In genomic region chr1:206004821-206005220, GRCh38 we compare ENCODE assay signal across 19 cellular contexts. TPM values are rescaled to one million over a fixed set of nuclear protein-coding genes. Genes with fewer than 3 reads are reported as not detected.
DNase-seq lines count a peak whose midpoint lies in the region; ATAC-seq, FAIRE-seq and TF ChIP-seq lines count a peak whose summit lies in the region.
"Had no signal": no experiment of that assay in that cellular context is flagged by ENCODE, and none has a peak within 500 bp of the region (broad histone marks: within the 10 kb centered on the region; RNA-seq: fewer than 3 reads in every experiment).

No MANE protein-coding gene starts in this region.

- intact Hi-C loops in lower leg skin (cut with DNase I; ENCODE audit: low total_unique reads), result no loop called here

- peaks cover 3% of the 10 kb centered on the region for H3K36me3 ChIP-seq in bronchial epithelial cell (ENCODE audit: control insufficient read depth, insufficient read depth, low read length)
- H3K36me3 ChIP-seq in effector memory CD4-positive, alpha-beta T cell (ENCODE audit: control insufficient read depth, insufficient read depth, low read length), result no peaks in the 10 kb centered on the region
- H3K36me3 ChIP-seq: thoracic aorta had no signal

- H3K9me3 ChIP-seq in effector memory CD4-positive, alpha-beta T cell (ENCODE audit: control insufficient read depth, low read length), result no peaks in the 10 kb centered on the region
- H3K9me3 ChIP-seq: BLaER1 treated with 17β-estradiol and CSF1 and Interleukin-3, amounts not matched to agents 10 nM and 100 nM; thoracic aorta had no signal

- WGBS in lower leg skin, 2 donors, result 48 to 54% methylated on average over 12 of the region's 12 CpGs

- H3K4me1 Mint-ChIP-seq in stimulated activated naive CD8-positive, alpha-beta T cell treated with anti-CD3 and anti-CD28 coated beads, Interleukin-15, Interleukin-2, amounts not matched to agents 100 ng/mL and 50 ng/mL, for 24 hours (ENCODE audit: low read depth), result peaks cover 42% of the 10 kb centered on the region
- peaks cover 27% of the 10 kb centered on the region for H3K4me1 Mint-ChIP-seq in stimulated activated naive CD8-positive, alpha-beta T cell treated with anti-CD3 and anti-CD28 coated beads, Interleukin-15, amount 100 ng/mL, for 72 hours
- no peaks in the 10 kb centered on the region for H3K4me1 Mint-ChIP-seq in activated CD8-positive, alpha-beta T cell treated with anti-CD3 and anti-CD28 coated beads, Interleukin-2, amount 10 ng/mL, durations not matched to agents 7 days and 5 days (ENCODE audit: low read depth)

- no peak overlapping the region for H3K4me3 Mint-ChIP-seq in stimulated activated naive CD8-positive, alpha-beta T cell treated with anti-CD3 and anti-CD28 coated beads, Interleukin-15, Interleukin-2, amounts not matched to agents 100 ng/mL and 50 ng/mL, for 24 hours
- H3K4me3 Mint-ChIP-seq in stimulated activated naive CD8-positive, alpha-beta T cell treated with anti-CD3 and anti-CD28 coated beads, Interleukin-15, amount 100 ng/mL, for 72 hours, result no peak overlapping the region
- no peak overlapping the region for H3K4me3 Mint-ChIP-seq in activated CD8-positive, alpha-beta T cell treated with anti-CD3 and anti-CD28 coated beads, Interleukin-2, amount 10 ng/mL, durations not matched to agents 7 days and 5 days
- H3K4me3 Mint-ChIP-seq: T-helper 2 cell treated with Interferon-gamma antibody and Interleukin-4, amounts not matched to agents 5 μg/mL and 100 μg/mL, for 36 hours had no signal

- no peak for ATAC-seq in stimulated activated naive CD8-positive, alpha-beta T cell treated with anti-CD3 and anti-CD28 coated beads, Interleukin-15, amount 100 ng/mL, for 72 hours
- ATAC-seq in activated CD8-positive, alpha-beta T cell treated with anti-CD3 and anti-CD28 coated beads, Interleukin-2, amount 10 ng/mL, durations not matched to agents 7 days and 5 days, result no peak

- no peak overlapping the region for H3K27ac ChIP-seq in effector memory CD4-positive, alpha-beta T cell (ENCODE audit: insufficient read depth, low read length, poor library complexity, severe bottlenecking)
- H3K27ac ChIP-seq: thoracic aorta had no signal

- H3K4me3 ChIP-seq in bronchial epithelial cell (ENCODE audit: low read depth, low read length), result no peak overlapping the region
- no peak overlapping the region for H3K4me3 ChIP-seq in lower leg skin (ENCODE audit: low read depth, poor library complexity, severe bottlenecking)
- H3K4me3 ChIP-seq in effector memory CD4-positive, alpha-beta T cell (ENCODE audit: insufficient read depth, low read depth, low read length, poor library complexity, severe bottlenecking), result no peak overlapping the region
- H3K4me3 ChIP-seq: BLaER1 treated with 17β-estradiol and CSF1 and Interleukin-3, amounts not matched to agents 10 nM and 100 nM; thoracic aorta had no signal

- no peak for TF ChIP-seq POLR2A in lower leg skin (IDR thresholded peaks at IDR 0.05)

- peaks cover 9% of the 10 kb centered on the region for H3K27me3 Mint-ChIP-seq in stimulated activated naive CD8-positive, alpha-beta T cell treated with anti-CD3 and anti-CD28 coated beads, Interleukin-15, Interleukin-2, amounts not matched to agents 100 ng/mL and 50 ng/mL, for 24 hours
- peaks cover 10% of the 10 kb centered on the region for H3K27me3 Mint-ChIP-seq in stimulated activated naive CD8-positive, alpha-beta T cell treated with anti-CD3 and anti-CD28 coated beads, Interleukin-15, amount 100 ng/mL, for 72 hours
- peaks cover 7% of the 10 kb centered on the region for H3K27me3 Mint-ChIP-seq in activated CD8-positive, alpha-beta T cell treated with anti-CD3 and anti-CD28 coated beads, Interleukin-2, amount 10 ng/mL, durations not matched to agents 7 days and 5 days (ENCODE audit: low read depth)

- H3K36me3 Mint-ChIP-seq in stimulated activated naive CD8-positive, alpha-beta T cell treated with anti-CD3 and anti-CD28 coated beads, Interleukin-15, Interleukin-2, amounts not matched to agents 100 ng/mL and 50 ng/mL, for 24 hours (ENCODE audit: low read depth), result no peaks in the 10 kb centered on the region
- H3K36me3 Mint-ChIP-seq in activated CD8-positive, alpha-beta T cell treated with anti-CD3 and anti-CD28 coated beads, Interleukin-2, amount 10 ng/mL, durations not matched to agents 7 days and 5 days (ENCODE audit: low read depth), result no peaks in the 10 kb centered on the region

- no peaks in the 10 kb centered on the region for H3K4me1 ChIP-seq in effector memory CD4-positive, alpha-beta T cell (ENCODE audit: control insufficient read depth, insufficient read depth, low read length, poor library complexity, severe bottlenecking)

- H3K9me3 Mint-ChIP-seq in stimulated activated naive CD8-positive, alpha-beta T cell treated with anti-CD3 and anti-CD28 coated beads, Interleukin-15, Interleukin-2, amounts not matched to agents 100 ng/mL and 50 ng/mL, for 24 hours, result no peaks in the 10 kb centered on the region
- H3K9me3 Mint-ChIP-seq in stimulated activated naive CD8-positive, alpha-beta T cell treated with anti-CD3 and anti-CD28 coated beads, Interleukin-15, amount 100 ng/mL, for 72 hours, result no peaks in the 10 kb centered on the region
- H3K9me3 Mint-ChIP-seq in activated CD8-positive, alpha-beta T cell treated with anti-CD3 and anti-CD28 coated beads, Interleukin-2, amount 10 ng/mL, durations not matched to agents 7 days and 5 days (ENCODE audit: insufficient read depth), result no peaks in the 10 kb centered on the region
- H3K9me3 Mint-ChIP-seq: activated T-helper 2 cell treated with anti-CD3 and anti-CD28 coated beads, Interferon-gamma antibody, Interleukin-2, Interleukin-4, amounts not matched to agents 10 μg/mL and 5 μg/mL and 100 μg/mL, durations not matched to agents 14 hours and 24 hours and 36 hours; T-helper 2 cell treated with Interferon-gamma antibody and Interleukin-4, amounts not matched to agents 5 μg/mL and 100 μg/mL, for 36 hours had no signal

- H3K27ac Mint-ChIP-seq in stimulated activated naive CD8-positive, alpha-beta T cell treated with anti-CD3 and anti-CD28 coated beads, Interleukin-15, Interleukin-2, amounts not matched to agents 100 ng/mL and 50 ng/mL, for 24 hours, result peak overlapping the region; percentile 6
- H3K27ac Mint-ChIP-seq in stimulated activated naive CD8-positive, alpha-beta T cell treated with anti-CD3 and anti-CD28 coated beads, Interleukin-15, amount 100 ng/mL, for 72 hours, result peak overlapping the region in 1 of 2 donors; percentile 31
- no peak overlapping the region for H3K27ac Mint-ChIP-seq in activated CD8-positive, alpha-beta T cell treated with anti-CD3 and anti-CD28 coated beads, Interleukin-2, amount 10 ng/mL, durations not matched to agents 7 days and 5 days
- H3K27ac Mint-ChIP-seq: activated T-helper 2 cell treated with anti-CD3 and anti-CD28 coated beads, Interferon-gamma antibody, Interleukin-2, Interleukin-4, amounts not matched to agents 10 μg/mL and 5 μg/mL and 100 μg/mL, durations not matched to agents 14 hours and 24 hours and 36 hours; T-helper 2 cell treated with Interferon-gamma antibody and Interleukin-4, amounts not matched to agents 5 μg/mL and 100 μg/mL, for 36 hours had no signal

- no peak for FAIRE-seq in bronchial epithelial cell (lab: Jason Lieb, UNC)

- TF ChIP-seq CTCF in bronchial epithelial cell (IDR thresholded peaks at IDR 0.05; ENCODE audit: insufficient read depth, low read length, severe bottlenecking) (no peak), lower leg skin (IDR thresholded peaks at IDR 0.05) (no peak)

- POLR2A ChIA-PET in activated CD8-positive, alpha-beta T cell treated with anti-CD3 and anti-CD28 coated beads, Interleukin-2, amount 10 ng/mL, durations not matched to agents 7 days and 5 days (lab: Charles Lee), result no interaction called here

- CTCF ChIA-PET in activated CD8-positive, alpha-beta T cell treated with anti-CD3 and anti-CD28 coated beads, Interleukin-2, amount 10 ng/mL, durations not matched to agents 7 days and 5 days (lab: Charles Lee), result no interaction called here

- no peaks in the 10 kb centered on the region for H3K27me3 ChIP-seq in bronchial epithelial cell (ENCODE audit: control insufficient read depth, insufficient read depth, low read length)
- no peaks in the 10 kb centered on the region for H3K27me3 ChIP-seq in effector memory CD4-positive, alpha-beta T cell (replicated peaks; ENCODE audit: control insufficient read depth, insufficient read depth, low read length, poor library complexity, severe bottlenecking)
- H3K27me3 ChIP-seq: BLaER1 treated with 17β-estradiol and CSF1 and Interleukin-3, amounts not matched to agents 10 nM and 100 nM had no signal

- DNase-seq in stimulated activated naive CD8-positive, alpha-beta T cell treated with anti-CD3 and anti-CD28 coated beads, Interleukin-15, amount 100 ng/mL, for 72 hours, result no peak
- DNase-seq in bronchial epithelial cell (ENCODE audit: low read depth) (peak; percentile 90), lower leg skin (ENCODE audit: low spot score in 2 of 2) (peak; percentile 79 to 86), OCI-M1 (lab: John Stamatoyannopoulos, UW) (no peak)
- no peak for DNase-seq in effector memory CD4-positive, alpha-beta T cell
- no peak for DNase-seq in activated CD8-positive, alpha-beta T cell treated with anti-CD3 and anti-CD28 coated beads, Interleukin-2, amount 10 ng/mL, durations not matched to agents 7 days and 5 days
- DNase-seq: activated CD4-positive, alpha-beta T cell treated with anti-CD3 and anti-CD28 coated beads, Interleukin-2, amount 50 U/mL, for 1 hour; DND-41; foreskin melanocyte; GOT3; NCI-H774; SHP77 treated with DMSO at 0.1 percent for 48 hours had no signal

RNA-seq across cellular contexts. Expression of gene RAB7B, which starts 1.6 kb away (rescaled TPM):
- 2.9 and 4.9 TPM in 2 replicates for total RNA-seq in bronchial epithelial cell
- total RNA-seq in lower leg skin, result 10 to 100 TPM in 3 of 4 donors, 1 to 10 TPM in 1; 6.0 to 37.2 (median 24.0) TPM
- not detected for total RNA-seq in activated CD8-positive, alpha-beta T cell treated with anti-CD3 and anti-CD28 coated beads, Interleukin-2, amount 10 ng/mL, durations not matched to agents 7 days and 5 days
- total RNA-seq: activated T-helper 2 cell treated with anti-CD3 and anti-CD28 coated beads, Interferon-gamma antibody, Interleukin-2, Interleukin-4, amounts not matched to agents 10 μg/mL and 5 μg/mL and 100 μg/mL, durations not matched to agents 14 hours and 24 hours and 36 hours; lung microvascular endothelial cell had no signal

RNA-seq across cellular contexts. Expression of gene CTSE, which starts 18.9 kb away (rescaled TPM):
- not detected in 2 replicates for total RNA-seq in bronchial epithelial cell
- not detected for total RNA-seq in lower leg skin
- total RNA-seq in activated CD8-positive, alpha-beta T cell treated with anti-CD3 and anti-CD28 coated beads, Interleukin-2, amount 10 ng/mL, durations not matched to agents 7 days and 5 days, result not detected
- total RNA-seq: activated T-helper 2 cell treated with anti-CD3 and anti-CD28 coated beads, Interferon-gamma antibody, Interleukin-2, Interleukin-4, amounts not matched to agents 10 μg/mL and 5 μg/mL and 100 μg/mL, durations not matched to agents 14 hours and 24 hours and 36 hours; lung microvascular endothelial cell; osteoblast had no signal

RNA-seq across cellular contexts. Expression of gene RHEX, which starts 48.2 kb away (rescaled TPM):
- total RNA-seq in bronchial epithelial cell (not detected in 2 replicates), lower leg skin (1 to 10 TPM in 2 of 4 donors, under 1 TPM in 1, not detected in 1; 0.93 to 9.9 (median 1.7) TPM)
- total RNA-seq in activated CD8-positive, alpha-beta T cell treated with anti-CD3 and anti-CD28 coated beads, Interleukin-2, amount 10 ng/mL, durations not matched to agents 7 days and 5 days, result not detected
- total RNA-seq: activated T-helper 2 cell treated with anti-CD3 and anti-CD28 coated beads, Interferon-gamma antibody, Interleukin-2, Interleukin-4, amounts not matched to agents 10 μg/mL and 5 μg/mL and 100 μg/mL, durations not matched to agents 14 hours and 24 hours and 36 hours; lung microvascular endothelial cell; osteoblast had no signal

Comparison
In these comparisons a context has a peak if more than half of its experiments do, and no peak if none do; other contexts are left out.
1. DNase-seq: peak in bronchial epithelial cell (single experiment) and lower leg skin (2 of 2); none in stimulated activated naive CD8-positive, alpha-beta T cell treated with anti-CD3 and anti-CD28 coated beads, Interleukin-15, amount 100 ng/mL, for 72 hours (0 of 2), effector memory CD4-positive, alpha-beta T cell (0 of 3), activated CD8-positive, alpha-beta T cell treated with anti-CD3 and anti-CD28 coated beads, Interleukin-2, amount 10 ng/mL, durations not matched to agents 7 days and 5 days (single experiment) and OCI-M1 (single experiment).